8 cellular contexts compared by ENCODE assay signal in genomic region chr4:93828332-93828829, GRCh38. TPM values are rescaled to one million over a fixed set of nuclear protein-coding genes. Genes with fewer than 3 reads are reported as not detected.
DNase-seq lines count a peak whose midpoint lies in the region; ATAC-seq and TF ChIP-seq lines count a peak whose summit lies in the region.

A gene with protein sequence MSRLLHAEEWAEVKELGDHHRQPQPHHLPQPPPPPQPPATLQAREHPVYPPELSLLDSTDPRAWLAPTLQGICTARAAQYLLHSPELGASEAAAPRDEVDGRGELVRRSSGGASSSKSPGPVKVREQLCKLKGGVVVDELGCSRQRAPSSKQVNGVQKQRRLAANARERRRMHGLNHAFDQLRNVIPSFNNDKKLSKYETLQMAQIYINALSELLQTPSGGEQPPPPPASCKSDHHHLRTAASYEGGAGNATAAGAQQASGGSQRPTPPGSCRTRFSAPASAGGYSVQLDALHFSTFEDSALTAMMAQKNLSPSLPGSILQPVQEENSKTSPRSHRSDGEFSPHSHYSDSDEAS (plus strand): TSS chr4:93828753. CDS start chr4:93828927, 174 bp downstream.

- peaks cover 3% of the 10 kb centered on the region for H3K27me3 ChIP-seq in Caco-2 (replicated peaks; ENCODE audit: control insufficient read depth, insufficient read depth, low read length)
- H3K27me3 ChIP-seq in IMR-90 (ENCODE audit: control insufficient read depth, insufficient read depth, low read length): peaks cover 62% of the 10 kb centered on the region
- peaks cover 73% of the 10 kb centered on the region for H3K27me3 ChIP-seq in adipocyte (replicated peaks; ENCODE audit: control insufficient read depth, insufficient read depth, low read length)
- H3K27me3 ChIP-seq in thyroid gland: peaks cover 40% of the 10 kb centered on the region
- no peaks in the 10 kb centered on the region for H3K27me3 ChIP-seq in Karpas-422 (ENCODE audit: low read length)
- H3K27me3 ChIP-seq in effector memory CD4-positive, alpha-beta T cell (replicated peaks; ENCODE audit: control insufficient read depth, insufficient read depth, low read length, poor library complexity, severe bottlenecking): peaks cover 28% of the 10 kb centered on the region

- in situ Hi-C loops in IMR-90 (cut with MboI; ENCODE audit: low sequenced_read_pairs): no loop called here

- no peak within 1 kb of the TSS for H3K9ac ChIP-seq in IMR-90 (ENCODE audit: low read depth, low read length)
- no peak within 1 kb of the TSS for H3K9ac ChIP-seq in adipocyte (ENCODE audit: low read length)
- no peak within 1 kb of the TSS for H3K9ac ChIP-seq in Karpas-422 (ENCODE audit: low read length)

- no peaks in the 10 kb centered on the region for H3K79me2 ChIP-seq in Karpas-422 (ENCODE audit: low read length)

- H2AFZ ChIP-seq in IMR-90 (replicated peaks; ENCODE audit: low read length, poor library complexity) (peak within 1 kb of the TSS; percentile 74), Karpas-422 (ENCODE audit: low read length) (no peak within 1 kb of the TSS)

- H4K20me1 ChIP-seq in IMR-90 (ENCODE audit: insufficient read depth, low read length) (no peaks in the 10 kb centered on the region), Karpas-422 (ENCODE audit: insufficient read depth, low read depth, low read length) (no peaks in the 10 kb centered on the region)

- peak within 1 kb of the TSS; percentile 10 for H2AK9ac ChIP-seq in IMR-90 (replicated peaks; ENCODE audit: low read depth, low read length, poor library complexity)

- H3K36me3 ChIP-seq in Caco-2 (ENCODE audit: control insufficient read depth, insufficient read depth, low read length) (no peaks in the 10 kb centered on the region), IMR-90 (ENCODE audit: control insufficient read depth, insufficient read depth, low read length) (no peaks in the 10 kb centered on the region), adipocyte (ENCODE audit: control insufficient read depth, insufficient read depth, low read length, severe bottlenecking) (no peaks in the 10 kb centered on the region), thyroid gland (no peaks in the 10 kb centered on the region), Karpas-422 (ENCODE audit: insufficient read depth, low read length) (no peaks in the 10 kb centered on the region)
- no peaks in the 10 kb centered on the region for H3K36me3 ChIP-seq in effector memory CD4-positive, alpha-beta T cell (ENCODE audit: control insufficient read depth, insufficient read depth, low read length)

- H3K27me3 Mint-ChIP-seq in Caco-2 (ENCODE audit: insufficient read depth, unreplicated experiment): peaks cover 42% of the 10 kb centered on the region

- no peak within 1 kb of the TSS for H4K5ac ChIP-seq in IMR-90 (ENCODE audit: low read depth, low read length)

- no peak within 1 kb of the TSS for H2BK5ac ChIP-seq in IMR-90 (ENCODE audit: low read depth, low read length, poor library complexity, severe bottlenecking)

- TF ChIP-seq POLR2A in IMR-90 (IDR thresholded peaks at IDR 0.05; ENCODE audit: low read depth, low read length): no peak
- no peak for TF ChIP-seq POLR2A in thyroid gland (IDR thresholded peaks at IDR 0.05)

- POLR2A ChIA-PET in Caco-2 (lab: Charles Lee): no interaction called here
- POLR2A ChIA-PET in IMR-90 (lab: Charles Lee; ENCODE audit: unreplicated experiment): no interaction called here
- POLR2A ChIA-PET in GM10248 (lab: Yijun Ruan, JAX): no interaction called here

- H2BK120ac ChIP-seq in IMR-90 (ENCODE audit: low read depth, low read length): no peak within 1 kb of the TSS

- no peak within 1 kb of the TSS for H3K27ac ChIP-seq in IMR-90 (ENCODE audit: insufficient read depth, low read length)
- H3K27ac ChIP-seq in thyroid gland: no peak within 1 kb of the TSS
- H3K27ac ChIP-seq in Karpas-422 (ENCODE audit: low read length): no peak within 1 kb of the TSS
- H3K27ac ChIP-seq in effector memory CD4-positive, alpha-beta T cell (ENCODE audit: insufficient read depth, low read length, poor library complexity, severe bottlenecking): no peak within 1 kb of the TSS

- H3K4ac ChIP-seq in IMR-90 (ENCODE audit: low read depth, low read length): no peak within 1 kb of the TSS

- H3K9me2 ChIP-seq in Karpas-422 (replicated peaks; ENCODE audit: insufficient read depth, low read length): no peaks in the 10 kb centered on the region

- DNase-seq in Caco-2 (peak; percentile 29 to 42), IMR-90 (no peak), adipocyte (ENCODE audit: low read depth) (peak; percentile 32), islet precursor cell (peak; percentile 71), thyroid gland (peak; percentile 9 to 11), Karpas-422 (no peak), GM10248 (ENCODE audit: extremely low spot score) (no peak)
- DNase-seq in effector memory CD4-positive, alpha-beta T cell: no peak

- no peak within 1 kb of the TSS for H2BK15ac ChIP-seq in IMR-90 (ENCODE audit: low read depth, low read length)

- H3K4me2 ChIP-seq in IMR-90 (ENCODE audit: low read depth, low read length) (peak within 1 kb of the TSS; percentile 67), Karpas-422 (ENCODE audit: low read depth, low read length, poor library complexity, severe bottlenecking) (no peak within 1 kb of the TSS)

- CTCF ChIA-PET in Caco-2 (lab: Charles Lee) (no interaction called here), IMR-90 (lab: Yijun Ruan, JAX) (no interaction called here), GM10248 (lab: Yijun Ruan, JAX) (interaction anchor here (1.6 kb wide), 2 partner anchors 10 kb away, joined by 3 to 4 read pairs; no protein-coding TSS in a partner anchor)

- H2BK20ac ChIP-seq in IMR-90 (ENCODE audit: low read depth, low read length): no peak within 1 kb of the TSS

- H3K9me3 ChIP-seq in Caco-2 (no peaks in the 10 kb centered on the region), IMR-90 (ENCODE audit: control insufficient read depth, insufficient read depth, low read length) (peaks cover 2% of the 10 kb centered on the region; the same call in 1 of the 2 replicates), adipocyte (ENCODE audit: control insufficient read depth, low read length) (peaks cover 8% of the 10 kb centered on the region), thyroid gland (no peaks in the 10 kb centered on the region), Karpas-422 (ENCODE audit: low read length) (no peaks in the 10 kb centered on the region)
- H3K9me3 ChIP-seq in effector memory CD4-positive, alpha-beta T cell (ENCODE audit: control insufficient read depth, low read length): no peaks in the 10 kb centered on the region

- no peaks in the 10 kb centered on the region for H3K9me1 ChIP-seq in IMR-90 (ENCODE audit: insufficient read depth, low read length)

- H4K8ac ChIP-seq in IMR-90 (ENCODE audit: low read depth in 2 of 2, low read length in 2 of 2): no peak within 1 kb of the TSS

- intact Hi-C loops in Caco-2 (cut with micrococcal nuclease; ENCODE audit: unreplicated experiment) (no loop called here), IMR-90 (cut with micrococcal nuclease) (no loop called here), thyroid gland (cut with DNase I) (no loop called here)

- no peaks in the 10 kb centered on the region for H3K79me1 ChIP-seq in IMR-90 (ENCODE audit: low read depth in 1 of 2, low read length in 2 of 2)

- H3K4me1 Mint-ChIP-seq in Caco-2 (ENCODE audit: low read depth, unreplicated experiment): peaks cover 6% of the 10 kb centered on the region

- H3K14ac ChIP-seq in IMR-90 (replicated peaks; ENCODE audit: low read depth, low read length): no peak within 1 kb of the TSS

- peak; percentile 72 for ATAC-seq in IMR-90 (ENCODE audit: low read depth)

- H3K4me3 Mint-ChIP-seq in Caco-2 (ENCODE audit: unreplicated experiment): peak within 1 kb of the TSS; percentile 81

- no TSS peak for BruUV-seq in Caco-2 (replicated peaks; lab: Mats Ljungman, UMichigan)
- no TSS peak for BruUV-seq in IMR-90 (replicated peaks; lab: Mats Ljungman, UMichigan)

- no peak within 1 kb of the TSS for H3K56ac ChIP-seq in IMR-90 (ENCODE audit: extremely low read depth, insufficient read depth, low read length)

- H3K27ac Mint-ChIP-seq in Caco-2 (ENCODE audit: unreplicated experiment): no peak within 1 kb of the TSS

- H4K91ac ChIP-seq in IMR-90 (ENCODE audit: insufficient read depth, low read depth, low read length): no peak within 1 kb of the TSS

- no CpG with 5 or more reads among the region's 40 CpGs for WGBS in IMR-90 (ENCODE audit: extremely low coverage in 2 of 2, insufficient read length in 1 of 2), 2 experiments
- 1 to 5% methylated on average over 40 of the region's 40 CpGs for WGBS in thyroid gland, 2 donors

- H3K9me3 Mint-ChIP-seq in Caco-2 (ENCODE audit: unreplicated experiment): no peaks in the 10 kb centered on the region

- no peak for TF ChIP-seq RAD21 in IMR-90 (IDR thresholded peaks at IDR 0.05; ENCODE audit: low read length)

- H3K4me1 ChIP-seq in Caco-2 (0 out of 2 replicates have a peak, but pooled peaks cover 7% of the 10 kb centered on the region), IMR-90 (ENCODE audit: control insufficient read depth, insufficient read depth, low read length) (no peaks in the 10 kb centered on the region), adipocyte (ENCODE audit: control insufficient read depth, insufficient read depth, low read length) (peaks cover 3% of the 10 kb centered on the region), thyroid gland (peaks cover 12 to 24% of the 10 kb centered on the region in 2 donors), Karpas-422 (ENCODE audit: low read length) (no peaks in the 10 kb centered on the region)
- H3K4me1 ChIP-seq in effector memory CD4-positive, alpha-beta T cell (ENCODE audit: control insufficient read depth, insufficient read depth, low read length, poor library complexity, severe bottlenecking): no peaks in the 10 kb centered on the region

- no peak within 1 kb of the TSS for H3K23ac ChIP-seq in IMR-90 (ENCODE audit: low read depth, low read length)

- H2AK5ac ChIP-seq in IMR-90 (ENCODE audit: low read depth, low read length): no peak within 1 kb of the TSS

- H3K4me3 ChIP-seq in Caco-2 (ENCODE audit: low read depth, low read length): peak within 1 kb of the TSS; percentile 38
- peak within 1 kb of the TSS; percentile 17; the same call in 1 of the 2 replicates for H3K4me3 ChIP-seq in IMR-90 (ENCODE audit: insufficient read depth, low read depth, low read length)
- H3K4me3 ChIP-seq in adipocyte (ENCODE audit: low read length): peak within 1 kb of the TSS; percentile 63
- H3K4me3 ChIP-seq in thyroid gland (replicated peaks in 1 of 3): peak within 1 kb of the TSS in 1 of 3 donors; percentile 18
- H3K4me3 ChIP-seq in Karpas-422 (ENCODE audit: low read length): no peak within 1 kb of the TSS
- H3K4me3 ChIP-seq in effector memory CD4-positive, alpha-beta T cell (ENCODE audit: insufficient read depth, low read depth, low read length, poor library complexity, severe bottlenecking): no peak within 1 kb of the TSS

- no peak for TF ChIP-seq CTCF in Caco-2 (IDR thresholded peaks at IDR 0.05; ENCODE audit: insufficient read depth in 1 of 2, low read depth in 1 of 2, low read length in 1 of 2, severe bottlenecking in 1 of 2, unreplicated experiment in 1 of 2)
- TF ChIP-seq CTCF in IMR-90 (conservative IDR thresholded peaks at IDR 0.05; ENCODE audit: low read depth, low read length): no peak
- TF ChIP-seq CTCF in thyroid gland (IDR thresholded peaks at IDR 0.05): no peak
- no peak for TF ChIP-seq CTCF in GM10248 (IDR thresholded peaks at IDR 0.05; ENCODE audit: control extremely low read depth, extremely low read depth, low read depth, missing control alignments)

- dilution Hi-C loops in IMR-90 (cut with HindIII; ENCODE audit: low sequenced_read_pairs, unreplicated experiment): no loop called here

- no peak within 1 kb of the TSS for H3K18ac ChIP-seq in IMR-90 (ENCODE audit: low read depth, low read length)

- H3K36me3 Mint-ChIP-seq in Caco-2 (ENCODE audit: insufficient read depth, unreplicated experiment): no peaks in the 10 kb centered on the region

RNA-seq across cellular contexts. Expression of the gene that starts here (rescaled TPM):
- not detected in 2 replicates for total RNA-seq in Caco-2 (2022)
- not detected in 2 replicates for total RNA-seq in IMR-90 (2012; rRNA removed)
- not detected in 2 replicates for polyA plus RNA-seq in IMR-90 (2012; rRNA removed)
- polyA plus RNA-seq in IMR-90 (2012; cell fraction: cytosol; rRNA removed): not detected in 2 replicates
- not detected in 2 replicates for polyA plus RNA-seq in IMR-90 (2012; cell fraction: nucleus; rRNA removed; ENCODE audit: low replicate concordance)
- total RNA-seq in thyroid gland: not detected
- not detected in 2 replicates for total RNA-seq in Karpas-422 (2014; rRNA removed; shearing (Covaris generic); ENCODE audit: low replicate concordance)

Comparison
In these comparisons a context has a peak if more than half of its experiments do, and no peak if none do; other contexts are left out.
1. Peak in DNase-seq and H3K4me3 ChIP-seq in Caco-2; RNA of the gene not detected or under 1 TPM.
2. Peak in ATAC-seq, H3K4me3 ChIP-seq and H3K4me2 ChIP-seq in IMR-90; RNA of the gene not detected or under 1 TPM.
3. Peak in DNase-seq in thyroid gland; RNA of the gene not detected or under 1 TPM.
4. DNase-seq: peak in adipocyte (single experiment) and islet precursor cell (single experiment); none in IMR-90 (single experiment), Karpas-422 (single experiment), effector memory CD4-positive, alpha-beta T cell (0 of 3) and GM10248 (single experiment).